1 cellular context compared by ENCODE assay signal in genomic region chr9:4740623-4741364, GRCh38.
TF ChIP-seq lines count a peak whose summit lies in the region.

TSS of gene AK3 (minus strand) at chr9:4741202. CDS start at chr9:4741087, 115 bp downstream.

TF ChIP-seq in K562, 482 proteins besides CTCF, POLR2A, EP300 and RAD21 (continued from another document):
- no peak for TF ChIP-seq ARID3A (IDR thresholded peaks at IDR 0.05; ENCODE audit: borderline replicate concordance, low read depth, low read length)
- no peak for TF ChIP-seq RBM34 (IDR thresholded peaks at IDR 0.05; ENCODE audit: borderline replicate concordance, insufficient read depth, low read length)
- TF ChIP-seq ZNF224 (CRISPR knock-in tag; IDR thresholded peaks at IDR 0.05), result no peak
- no peak for TF ChIP-seq HINFP (tag; conservative IDR thresholded peaks at IDR 0.05; ENCODE audit: low read depth)
- no peak for TF ChIP-seq SRSF3 (IDR thresholded peaks at IDR 0.05; ENCODE audit: insufficient read depth, low read length)
